In the genomic region with DNA sequence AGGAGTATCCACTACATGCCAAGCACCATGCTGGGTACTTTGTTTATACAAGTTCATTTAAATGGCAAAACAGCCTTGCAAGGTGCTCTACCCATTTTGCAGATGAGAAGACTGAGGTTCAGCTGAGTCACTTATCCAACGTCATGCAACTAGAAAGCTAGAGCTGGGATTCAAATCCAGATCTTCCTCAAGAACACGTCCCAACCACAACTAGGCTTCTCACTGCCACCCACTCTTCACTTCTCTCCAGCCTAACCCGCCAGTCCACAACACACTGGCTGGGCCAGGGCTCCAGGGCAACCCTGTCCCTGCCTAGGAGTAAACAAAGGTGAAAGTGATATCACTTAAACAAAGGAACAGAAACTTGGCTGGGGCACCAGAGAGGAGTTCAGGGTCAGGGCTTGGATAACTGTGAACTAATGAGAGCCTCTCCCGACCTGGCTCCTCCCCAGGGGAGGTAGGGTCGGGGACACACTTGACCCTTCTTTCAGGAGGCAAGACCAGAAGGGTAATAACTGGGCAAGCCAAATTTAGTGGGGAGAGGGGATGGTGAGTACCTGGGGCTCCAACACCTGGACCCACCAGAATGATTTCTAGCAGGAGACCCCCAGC, we compare ENCODE assay signal across 1 cellular context.
A peak's percentile ranks its signal among the peaks of the same experiment; 100 is the strongest.
TF ChIP-seq lines count a peak whose summit lies in the region.

No MANE protein-coding gene starts in this region.

TF ChIP-seq in K562, 482 proteins besides CTCF, POLR2A, EP300 and RAD21 (continued from another document and continues in another):
- TF ChIP-seq, protein P1, sequence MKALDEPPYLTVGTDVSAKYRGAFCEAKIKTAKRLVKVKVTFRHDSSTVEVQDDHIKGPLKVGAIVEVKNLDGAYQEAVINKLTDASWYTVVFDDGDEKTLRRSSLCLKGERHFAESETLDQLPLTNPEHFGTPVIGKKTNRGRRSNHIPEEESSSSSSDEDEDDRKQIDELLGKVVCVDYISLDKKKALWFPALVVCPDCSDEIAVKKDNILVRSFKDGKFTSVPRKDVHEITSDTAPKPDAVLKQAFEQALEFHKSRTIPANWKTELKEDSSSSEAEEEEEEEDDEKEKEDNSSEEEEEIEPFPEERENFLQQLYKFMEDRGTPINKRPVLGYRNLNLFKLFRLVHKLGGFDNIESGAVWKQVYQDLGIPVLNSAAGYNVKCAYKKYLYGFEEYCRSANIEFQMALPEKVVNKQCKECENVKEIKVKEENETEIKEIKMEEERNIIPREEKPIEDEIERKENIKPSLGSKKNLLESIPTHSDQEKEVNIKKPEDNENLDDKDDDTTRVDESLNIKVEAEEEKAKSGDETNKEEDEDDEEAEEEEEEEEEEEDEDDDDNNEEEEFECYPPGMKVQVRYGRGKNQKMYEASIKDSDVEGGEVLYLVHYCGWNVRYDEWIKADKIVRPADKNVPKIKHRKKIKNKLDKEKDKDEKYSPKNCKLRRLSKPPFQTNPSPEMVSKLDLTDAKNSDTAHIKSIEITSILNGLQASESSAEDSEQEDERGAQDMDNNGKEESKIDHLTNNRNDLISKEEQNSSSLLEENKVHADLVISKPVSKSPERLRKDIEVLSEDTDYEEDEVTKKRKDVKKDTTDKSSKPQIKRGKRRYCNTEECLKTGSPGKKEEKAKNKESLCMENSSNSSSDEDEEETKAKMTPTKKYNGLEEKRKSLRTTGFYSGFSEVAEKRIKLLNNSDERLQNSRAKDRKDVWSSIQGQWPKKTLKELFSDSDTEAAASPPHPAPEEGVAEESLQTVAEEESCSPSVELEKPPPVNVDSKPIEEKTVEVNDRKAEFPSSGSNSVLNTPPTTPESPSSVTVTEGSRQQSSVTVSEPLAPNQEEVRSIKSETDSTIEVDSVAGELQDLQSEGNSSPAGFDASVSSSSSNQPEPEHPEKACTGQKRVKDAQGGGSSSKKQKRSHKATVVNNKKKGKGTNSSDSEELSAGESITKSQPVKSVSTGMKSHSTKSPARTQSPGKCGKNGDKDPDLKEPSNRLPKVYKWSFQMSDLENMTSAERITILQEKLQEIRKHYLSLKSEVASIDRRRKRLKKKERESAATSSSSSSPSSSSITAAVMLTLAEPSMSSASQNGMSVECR (CRISPR knock-in tag; IDR thresholded peaks at IDR 0.05) = 0 out of 2 replicates have a peak, but pooled peaks have one; percentile 24
- TF ChIP-seq PHTF2 (CRISPR knock-in tag; IDR thresholded peaks at IDR 0.05) (no peak), CBFA2T3 (IDR thresholded peaks at IDR 0.05) (no peak), ZNF551 (CRISPR knock-in tag; IDR thresholded peaks at IDR 0.05) (no peak), TRIM28 (IDR thresholded peaks at IDR 0.05) (no peak), EZH2 (IDR thresholded peaks at IDR 0.05; ENCODE audit: borderline replicate concordance, low read depth, low read length) (no peak), BCOR (IDR thresholded peaks at IDR 0.05) (peak; percentile 99), LEF1 (IDR thresholded peaks at IDR 0.05) (no peak), ZNF561 (CRISPR knock-in tag; conservative IDR thresholded peaks at IDR 0.05) (no peak), RFX1 (IDR thresholded peaks at IDR 0.05) (no peak), HDAC2 (IDR thresholded peaks at IDR 0.05) (peak; percentile 83), MTA2 (IDR thresholded peaks at IDR 0.05; ENCODE audit: low read depth) (no peak), ZNF239 (CRISPR knock-in tag; IDR thresholded peaks at IDR 0.05) (no peak), TCF3 (CRISPR knock-in tag; IDR thresholded peaks at IDR 0.05) (no peak), ZNF24 (IDR thresholded peaks at IDR 0.05) (no peak), MCM7 (IDR thresholded peaks at IDR 0.05) (no peak), ETV5 (CRISPR knock-in tag; IDR thresholded peaks at IDR 0.05; ENCODE audit: low read depth) (no peak), PHF8 (IDR thresholded peaks at IDR 0.05; ENCODE audit: borderline replicate concordance, low read length) (no peak), MAFF (IDR thresholded peaks at IDR 0.05; ENCODE audit: low read length) (peak; percentile 54), MAZ (CRISPR knock-in tag; conservative IDR thresholded peaks at IDR 0.05 in 1 of 2, IDR thresholded peaks at IDR 0.05 in 1 of 2) (no peak), TRIM24 (IDR thresholded peaks at IDR 0.05) (no peak), E2F3 (CRISPR knock-in tag; IDR thresholded peaks at IDR 0.05) (no peak), PTRF (tag; IDR thresholded peaks at IDR 0.05) (no peak), ZNF274 (IDR thresholded peaks at IDR 0.05; ENCODE audit: borderline replicate concordance, low read depth, low read length) (no peak), CHCHD3 (CRISPR knock-in tag; IDR thresholded peaks at IDR 0.05) (no peak), TCF7 (IDR thresholded peaks at IDR 0.05; ENCODE audit: borderline replicate concordance) (no peak), DDX20 (tag; IDR thresholded peaks at IDR 0.05; ENCODE audit: low read depth) (no peak), ZNF311 (CRISPR knock-in tag; IDR thresholded peaks at IDR 0.05) (no peak), MTA3 (IDR thresholded peaks at IDR 0.05; ENCODE audit: borderline replicate concordance) (no peak), SRF (CRISPR knock-in tag; IDR thresholded peaks at IDR 0.05) (no peak), KDM1A (IDR thresholded peaks at IDR 0.05) (peak; percentile 93 to 94), ZNF668 (CRISPR knock-in tag; IDR thresholded peaks at IDR 0.05) (no peak), ZFP1 (CRISPR knock-in tag; IDR thresholded peaks at IDR 0.05) (no peak), ARID1B (IDR thresholded peaks at IDR 0.05) (no peak), ZNF696 (CRISPR knock-in tag; conservative IDR thresholded peaks at IDR 0.05) (no peak), MECOM (CRISPR knock-in tag; IDR thresholded peaks at IDR 0.05) (no peak), CAMTA2 (CRISPR knock-in tag; conservative IDR thresholded peaks at IDR 0.05) (no peak), COPS2 (conservative IDR thresholded peaks at IDR 0.05) (no peak), CBX3 (IDR thresholded peaks at IDR 0.05; ENCODE audit: borderline replicate concordance in 1 of 2, low read length in 2 of 2) (peak in 1 of 2 experiments; percentile 64; a peak in 1 of 3 replicates), ASH1L (IDR thresholded peaks at IDR 0.05; ENCODE audit: borderline replicate concordance, low read depth, partially characterized antibody) (no peak)
- TF ChIP-seq, protein P2, sequence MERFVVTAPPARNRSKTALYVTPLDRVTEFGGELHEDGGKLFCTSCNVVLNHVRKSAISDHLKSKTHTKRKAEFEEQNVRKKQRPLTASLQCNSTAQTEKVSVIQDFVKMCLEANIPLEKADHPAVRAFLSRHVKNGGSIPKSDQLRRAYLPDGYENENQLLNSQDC (CRISPR knock-in tag; IDR thresholded peaks at IDR 0.05) = no peak
- TF ChIP-seq, protein P3, sequence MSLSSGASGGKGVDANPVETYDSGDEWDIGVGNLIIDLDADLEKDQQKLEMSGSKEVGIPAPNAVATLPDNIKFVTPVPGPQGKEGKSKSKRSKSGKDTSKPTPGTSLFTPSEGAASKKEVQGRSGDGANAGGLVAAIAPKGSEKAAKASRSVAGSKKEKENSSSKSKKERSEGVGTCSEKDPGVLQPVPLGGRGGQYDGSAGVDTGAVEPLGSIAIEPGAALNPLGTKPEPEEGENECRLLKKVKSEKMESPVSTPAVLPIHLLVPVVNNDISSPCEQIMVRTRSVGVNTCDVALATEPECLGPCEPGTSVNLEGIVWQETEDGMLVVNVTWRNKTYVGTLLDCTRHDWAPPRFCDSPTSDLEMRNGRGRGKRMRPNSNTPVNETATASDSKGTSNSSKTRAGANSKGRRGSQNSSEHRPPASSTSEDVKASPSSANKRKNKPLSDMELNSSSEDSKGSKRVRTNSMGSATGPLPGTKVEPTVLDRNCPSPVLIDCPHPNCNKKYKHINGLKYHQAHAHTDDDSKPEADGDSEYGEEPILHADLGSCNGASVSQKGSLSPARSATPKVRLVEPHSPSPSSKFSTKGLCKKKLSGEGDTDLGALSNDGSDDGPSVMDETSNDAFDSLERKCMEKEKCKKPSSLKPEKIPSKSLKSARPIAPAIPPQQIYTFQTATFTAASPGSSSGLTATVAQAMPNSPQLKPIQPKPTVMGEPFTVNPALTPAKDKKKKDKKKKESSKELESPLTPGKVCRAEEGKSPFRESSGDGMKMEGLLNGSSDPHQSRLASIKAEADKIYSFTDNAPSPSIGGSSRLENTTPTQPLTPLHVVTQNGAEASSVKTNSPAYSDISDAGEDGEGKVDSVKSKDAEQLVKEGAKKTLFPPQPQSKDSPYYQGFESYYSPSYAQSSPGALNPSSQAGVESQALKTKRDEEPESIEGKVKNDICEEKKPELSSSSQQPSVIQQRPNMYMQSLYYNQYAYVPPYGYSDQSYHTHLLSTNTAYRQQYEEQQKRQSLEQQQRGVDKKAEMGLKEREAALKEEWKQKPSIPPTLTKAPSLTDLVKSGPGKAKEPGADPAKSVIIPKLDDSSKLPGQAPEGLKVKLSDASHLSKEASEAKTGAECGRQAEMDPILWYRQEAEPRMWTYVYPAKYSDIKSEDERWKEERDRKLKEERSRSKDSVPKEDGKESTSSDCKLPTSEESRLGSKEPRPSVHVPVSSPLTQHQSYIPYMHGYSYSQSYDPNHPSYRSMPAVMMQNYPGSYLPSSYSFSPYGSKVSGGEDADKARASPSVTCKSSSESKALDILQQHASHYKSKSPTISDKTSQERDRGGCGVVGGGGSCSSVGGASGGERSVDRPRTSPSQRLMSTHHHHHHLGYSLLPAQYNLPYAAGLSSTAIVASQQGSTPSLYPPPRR (CRISPR knock-in tag; IDR thresholded peaks at IDR 0.05; ENCODE audit: borderline replicate concordance) = no peak
- TF ChIP-seq, protein P4, sequence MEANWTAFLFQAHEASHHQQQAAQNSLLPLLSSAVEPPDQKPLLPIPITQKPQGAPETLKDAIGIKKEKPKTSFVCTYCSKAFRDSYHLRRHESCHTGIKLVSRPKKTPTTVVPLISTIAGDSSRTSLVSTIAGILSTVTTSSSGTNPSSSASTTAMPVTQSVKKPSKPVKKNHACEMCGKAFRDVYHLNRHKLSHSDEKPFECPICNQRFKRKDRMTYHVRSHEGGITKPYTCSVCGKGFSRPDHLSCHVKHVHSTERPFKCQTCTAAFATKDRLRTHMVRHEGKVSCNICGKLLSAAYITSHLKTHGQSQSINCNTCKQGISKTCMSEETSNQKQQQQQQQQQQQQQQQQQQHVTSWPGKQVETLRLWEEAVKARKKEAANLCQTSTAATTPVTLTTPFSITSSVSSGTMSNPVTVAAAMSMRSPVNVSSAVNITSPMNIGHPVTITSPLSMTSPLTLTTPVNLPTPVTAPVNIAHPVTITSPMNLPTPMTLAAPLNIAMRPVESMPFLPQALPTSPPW (CRISPR knock-in tag; IDR thresholded peaks at IDR 0.05) = no peak
- TF ChIP-seq, protein P5, sequence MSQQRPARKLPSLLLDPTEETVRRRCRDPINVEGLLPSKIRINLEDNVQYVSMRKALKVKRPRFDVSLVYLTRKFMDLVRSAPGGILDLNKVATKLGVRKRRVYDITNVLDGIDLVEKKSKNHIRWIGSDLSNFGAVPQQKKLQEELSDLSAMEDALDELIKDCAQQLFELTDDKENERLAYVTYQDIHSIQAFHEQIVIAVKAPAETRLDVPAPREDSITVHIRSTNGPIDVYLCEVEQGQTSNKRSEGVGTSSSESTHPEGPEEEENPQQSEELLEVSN (IDR thresholded peaks at IDR 0.05; ENCODE audit: borderline replicate concordance in 1 of 2, extremely low read depth in 1 of 2, insufficient read depth in 1 of 2, insufficient read length in 1 of 2, low read depth in 1 of 2, low read length in 1 of 2, poor library complexity in 1 of 2, severe bottlenecking in 1 of 2) = no peak
- TF ChIP-seq, protein P6, sequence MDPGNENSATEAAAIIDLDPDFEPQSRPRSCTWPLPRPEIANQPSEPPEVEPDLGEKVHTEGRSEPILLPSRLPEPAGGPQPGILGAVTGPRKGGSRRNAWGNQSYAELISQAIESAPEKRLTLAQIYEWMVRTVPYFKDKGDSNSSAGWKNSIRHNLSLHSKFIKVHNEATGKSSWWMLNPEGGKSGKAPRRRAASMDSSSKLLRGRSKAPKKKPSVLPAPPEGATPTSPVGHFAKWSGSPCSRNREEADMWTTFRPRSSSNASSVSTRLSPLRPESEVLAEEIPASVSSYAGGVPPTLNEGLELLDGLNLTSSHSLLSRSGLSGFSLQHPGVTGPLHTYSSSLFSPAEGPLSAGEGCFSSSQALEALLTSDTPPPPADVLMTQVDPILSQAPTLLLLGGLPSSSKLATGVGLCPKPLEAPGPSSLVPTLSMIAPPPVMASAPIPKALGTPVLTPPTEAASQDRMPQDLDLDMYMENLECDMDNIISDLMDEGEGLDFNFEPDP (CRISPR knock-in tag; IDR thresholded peaks at IDR 0.05) = no peak
- TF ChIP-seq, protein P7, sequence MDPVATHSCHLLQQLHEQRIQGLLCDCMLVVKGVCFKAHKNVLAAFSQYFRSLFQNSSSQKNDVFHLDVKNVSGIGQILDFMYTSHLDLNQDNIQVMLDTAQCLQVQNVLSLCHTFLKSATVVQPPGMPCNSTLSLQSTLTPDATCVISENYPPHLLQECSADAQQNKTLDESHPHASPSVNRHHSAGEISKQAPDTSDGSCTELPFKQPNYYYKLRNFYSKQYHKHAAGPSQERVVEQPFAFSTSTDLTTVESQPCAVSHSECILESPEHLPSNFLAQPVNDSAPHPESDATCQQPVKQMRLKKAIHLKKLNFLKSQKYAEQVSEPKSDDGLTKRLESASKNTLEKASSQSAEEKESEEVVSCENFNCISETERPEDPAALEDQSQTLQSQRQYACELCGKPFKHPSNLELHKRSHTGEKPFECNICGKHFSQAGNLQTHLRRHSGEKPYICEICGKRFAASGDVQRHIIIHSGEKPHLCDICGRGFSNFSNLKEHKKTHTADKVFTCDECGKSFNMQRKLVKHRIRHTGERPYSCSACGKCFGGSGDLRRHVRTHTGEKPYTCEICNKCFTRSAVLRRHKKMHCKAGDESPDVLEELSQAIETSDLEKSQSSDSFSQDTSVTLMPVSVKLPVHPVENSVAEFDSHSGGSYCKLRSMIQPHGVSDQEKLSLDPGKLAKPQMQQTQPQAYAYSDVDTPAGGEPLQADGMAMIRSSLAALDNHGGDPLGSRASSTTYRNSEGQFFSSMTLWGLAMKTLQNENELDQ (CRISPR knock-in tag; IDR thresholded peaks at IDR 0.05; ENCODE audit: borderline replicate concordance) = no peak
- TF ChIP-seq, protein P8, sequence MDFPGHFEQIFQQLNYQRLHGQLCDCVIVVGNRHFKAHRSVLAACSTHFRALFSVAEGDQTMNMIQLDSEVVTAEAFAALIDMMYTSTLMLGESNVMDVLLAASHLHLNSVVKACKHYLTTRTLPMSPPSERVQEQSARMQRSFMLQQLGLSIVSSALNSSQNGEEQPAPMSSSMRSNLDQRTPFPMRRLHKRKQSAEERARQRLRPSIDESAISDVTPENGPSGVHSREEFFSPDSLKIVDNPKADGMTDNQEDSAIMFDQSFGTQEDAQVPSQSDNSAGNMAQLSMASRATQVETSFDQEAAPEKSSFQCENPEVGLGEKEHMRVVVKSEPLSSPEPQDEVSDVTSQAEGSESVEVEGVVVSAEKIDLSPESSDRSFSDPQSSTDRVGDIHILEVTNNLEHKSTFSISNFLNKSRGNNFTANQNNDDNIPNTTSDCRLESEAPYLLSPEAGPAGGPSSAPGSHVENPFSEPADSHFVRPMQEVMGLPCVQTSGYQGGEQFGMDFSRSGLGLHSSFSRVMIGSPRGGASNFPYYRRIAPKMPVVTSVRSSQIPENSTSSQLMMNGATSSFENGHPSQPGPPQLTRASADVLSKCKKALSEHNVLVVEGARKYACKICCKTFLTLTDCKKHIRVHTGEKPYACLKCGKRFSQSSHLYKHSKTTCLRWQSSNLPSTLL (IDR thresholded peaks at IDR 0.05) = no peak
